Comparison of ENCODE assay signal across 8 cellular contexts in the genomic region with DNA sequence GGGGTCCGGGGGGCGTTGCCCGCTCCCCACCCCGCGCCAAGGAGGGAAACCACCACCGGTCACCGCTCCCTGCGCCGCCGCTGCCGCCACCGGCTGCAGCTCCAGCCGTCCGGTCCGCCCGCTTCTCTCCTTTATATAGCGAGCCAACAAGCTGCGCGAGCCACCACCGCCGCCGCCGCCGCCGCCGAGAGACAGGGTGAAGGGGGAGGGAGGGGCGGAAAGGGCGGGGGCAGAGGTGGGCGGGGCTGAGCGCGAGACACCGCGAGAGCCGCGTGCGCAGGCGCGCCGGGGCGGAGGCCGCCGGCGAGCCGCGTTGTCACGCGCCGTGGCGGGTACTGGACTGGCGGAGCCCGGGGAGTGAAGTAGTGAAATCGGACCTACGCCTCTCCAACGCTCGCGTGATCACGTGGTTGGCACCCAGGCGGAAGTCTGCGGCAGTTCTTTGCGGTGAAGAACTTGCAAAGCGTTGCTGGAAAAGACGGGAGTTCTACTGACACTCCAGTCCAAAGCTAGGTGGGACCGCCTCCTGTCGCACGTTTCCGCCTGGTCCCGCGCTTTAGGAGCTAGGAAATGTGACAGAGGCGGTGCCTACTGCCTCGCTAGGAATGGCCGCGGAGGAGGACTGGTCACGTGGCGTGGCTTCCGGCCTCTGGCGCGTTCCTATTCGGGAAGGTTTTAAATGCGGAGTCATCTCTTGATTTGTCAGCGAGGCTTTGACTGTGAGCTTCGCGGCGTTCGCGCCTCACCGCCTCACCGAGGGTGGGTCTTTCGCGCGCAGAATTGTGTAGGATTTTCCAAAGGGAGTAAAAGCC. TPM values are rescaled to one million over a fixed set of nuclear protein-coding genes. Genes with fewer than 3 reads are reported as not detected.
DNase-seq lines count a peak whose midpoint lies in the region; ATAC-seq and TF ChIP-seq lines count a peak whose summit lies in the region.

GTF2A1 (minus strand) TSS at position 193 of the 812 bp plus-strand sequence. CDS start 441 bp downstream, outside the sequence.

- peak; percentile 88 for TF ChIP-seq POLR2A in uterus (IDR thresholded peaks at IDR 0.05)

- under 1% methylated on average over 90 of the region's 90 CpGs for WGBS in right cardiac atrium

- H3K27me3 ChIP-seq in ascending aorta (no peaks in the 10 kb centered on the region), right cardiac atrium (ENCODE audit: control insufficient read depth, insufficient read depth) (no peaks in the 10 kb centered on the region), uterus (no peaks in the 10 kb centered on the region)

- H3K27ac ChIP-seq in ascending aorta: peak within 1 kb of the TSS; percentile 98 to 99
- peak within 1 kb of the TSS; percentile 100 for H3K27ac ChIP-seq in right cardiac atrium (ENCODE audit: low read length)
- peak within 1 kb of the TSS; percentile 99 for H3K27ac ChIP-seq in uterus

- H3K36me3 ChIP-seq in ascending aorta: peaks cover 0 to 3% of the 10 kb centered on the region in 2 donors
- no peaks in the 10 kb centered on the region for H3K36me3 ChIP-seq in uterus

- peaks cover 2 to 23% of the 10 kb centered on the region in 2 donors for H3K4me1 ChIP-seq in ascending aorta
- peaks cover 3% of the 10 kb centered on the region for H3K4me1 ChIP-seq in right cardiac atrium (ENCODE audit: control insufficient read depth, insufficient read depth, low read length)
- peaks cover 0 to 13% of the 10 kb centered on the region in 2 donors for H3K4me1 ChIP-seq in uterus

- TF ChIP-seq CTCF in ascending aorta (IDR thresholded peaks at IDR 0.05) (no peak), uterus (IDR thresholded peaks at IDR 0.05) (peak in 2 of 4 experiments; percentile 7 to 18)

- peaks cover 4% of the 10 kb centered on the region for H3K27me3 Mint-ChIP-seq in T-helper 2 cell treated with Interferon-gamma antibody and Interleukin-4, amounts not matched to agents 5 μg/mL and 100 μg/mL, for 36 hours (ENCODE audit: low read depth)

- H3K4me3 ChIP-seq in ascending aorta (peak within 1 kb of the TSS; percentile 91 to 96), right cardiac atrium (ENCODE audit: low read length) (peak within 1 kb of the TSS; percentile 100), uterus (peak within 1 kb of the TSS; percentile 92 to 93)

- H3K9me3 Mint-ChIP-seq in T-helper 2 cell treated with Interferon-gamma antibody and Interleukin-4, amounts not matched to agents 5 μg/mL and 100 μg/mL, for 36 hours: peaks cover 3% of the 10 kb centered on the region

- DNase-seq in NCI-H1930 (lab: John Stamatoyannopoulos, UW) (peak; percentile 90 to 95), ascending aorta (ENCODE audit: low spot score in 2 of 2) (peak; percentile 86 to 97), right cardiac atrium (peak; percentile 95 to 98 (median 97)), pulmonary artery endothelial cell (ENCODE audit: low read depth, low spot score) (peak; percentile 86), uterus (peak; percentile 93 to 96)
- DNase-seq in T-helper 2 cell treated with Interferon-gamma antibody and Interleukin-4, amounts not matched to agents 5 μg/mL and 100 μg/mL, for 36 hours (ENCODE audit: low spot score): peak; percentile 96

- H3K27ac Mint-ChIP-seq in T-helper 2 cell treated with Interferon-gamma antibody and Interleukin-4, amounts not matched to agents 5 μg/mL and 100 μg/mL, for 36 hours: peak within 1 kb of the TSS; percentile 100

- peaks cover 31% of the 10 kb centered on the region for H3K4me1 Mint-ChIP-seq in T-helper 2 cell treated with Interferon-gamma antibody and Interleukin-4, amounts not matched to agents 5 μg/mL and 100 μg/mL, for 36 hours (ENCODE audit: low read depth)

- H3K4me3 Mint-ChIP-seq in T-helper 2 cell treated with Interferon-gamma antibody and Interleukin-4, amounts not matched to agents 5 μg/mL and 100 μg/mL, for 36 hours: peak within 1 kb of the TSS; percentile 100

- intact Hi-C loops in ascending aorta (cut with DNase I) (loop anchor here (1.0 to 5.0 kb wide), 3 partner anchors 224 to 312 kb away; partner anchors contain the start of genes CEP128 and SEL1L), right cardiac atrium (cut with DNase I) (no loop called here), uterus (cut with DNase I; ENCODE audit: low total_unique reads) (no loop called here)

- ATAC-seq in GM18502 (IDR thresholded peaks at IDR 0.05; ENCODE audit: poor library complexity, unreplicated experiment) (peak; percentile 75), HG02970 (IDR thresholded peaks at IDR 0.05; ENCODE audit: low FRiP score, unreplicated experiment) (peak; percentile 80), right cardiac atrium (peak; percentile 96)

- no peaks in the 10 kb centered on the region for H3K9me3 ChIP-seq in ascending aorta
- no peaks in the 10 kb centered on the region for H3K9me3 ChIP-seq in right cardiac atrium (ENCODE audit: control insufficient read depth, low read length)
- no peaks in the 10 kb centered on the region for H3K9me3 ChIP-seq in uterus

- peaks cover 16% of the 10 kb centered on the region for H3K36me3 Mint-ChIP-seq in T-helper 2 cell treated with Interferon-gamma antibody and Interleukin-4, amounts not matched to agents 5 μg/mL and 100 μg/mL, for 36 hours (ENCODE audit: low read depth)

RNA-seq across cellular contexts. Expression of gene GTF2A1, which starts in this region (rescaled TPM):
- 47.9 TPM for total RNA-seq in ascending aorta
- 10 to 100 TPM; 18.2 to 20.7 (median 20.2) TPM for total RNA-seq in right cardiac atrium
- polyA plus RNA-seq in right cardiac atrium: 5.7 TPM
- total RNA-seq in pulmonary artery endothelial cell: 40.4 and 48.7 TPM in 2 replicates
- total RNA-seq in uterus: 10 to 100 TPM; 28.2 to 52.4 (median 35.9) TPM

Comparison
In these comparisons a context has a peak if more than half of its experiments do, and no peak if none do; other contexts are left out.
1. Peak in every context shown above with its lines: DNase-seq, ATAC-seq, H3K4me3 ChIP-seq and H3K27ac ChIP-seq.